ENCODE assay signal across 1 cellular context in the genomic region with DNA sequence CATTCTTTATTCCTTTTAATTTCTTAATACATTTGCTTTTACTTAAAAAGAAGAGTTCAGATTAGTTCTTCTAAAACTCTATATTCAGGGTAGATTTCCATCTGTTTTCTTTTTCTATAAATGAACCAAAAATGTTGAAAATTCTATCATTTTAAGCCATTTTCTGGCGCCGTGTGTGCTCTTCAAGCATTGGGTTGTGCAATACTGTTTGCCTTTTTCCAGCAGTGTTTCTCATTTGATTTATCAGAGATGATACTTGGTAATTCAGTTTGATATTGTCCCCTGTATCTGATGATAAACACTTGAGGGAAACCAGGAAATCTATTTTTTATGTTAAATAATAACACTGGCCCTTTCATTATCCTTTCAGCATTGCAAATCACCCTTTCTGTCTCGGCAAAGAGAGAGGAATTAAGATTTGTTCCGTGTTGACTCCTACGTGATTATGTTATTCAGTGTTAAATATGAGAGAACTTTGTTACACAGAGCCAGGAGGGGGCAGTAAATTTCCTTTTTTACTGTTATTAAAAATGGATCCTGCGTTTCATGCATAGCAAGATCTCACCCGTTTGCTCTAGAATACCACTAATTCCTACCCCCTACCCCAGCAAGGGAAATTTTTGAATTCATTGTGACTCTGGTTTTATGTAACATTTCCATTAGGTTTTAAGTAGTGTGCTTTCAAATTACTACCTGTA.
TF ChIP-seq lines count a peak whose summit lies in the region.

No MANE protein-coding gene starts in this region.

TF ChIP-seq in GM23338, 12 proteins besides CTCF, POLR2A, EP300 and RAD21 (continued from another document):
- TF ChIP-seq POLR2AphosphoS5 (IDR thresholded peaks at IDR 0.05; ENCODE audit: low read depth), result no peak
- no peak for TF ChIP-seq NANOG (IDR thresholded peaks at IDR 0.05; ENCODE audit: borderline replicate concordance)
- TF ChIP-seq STAT1 (IDR thresholded peaks at IDR 0.05; ENCODE audit: unreplicated experiment), result no peak
- no peak for TF ChIP-seq JUNB (IDR thresholded peaks at IDR 0.05; ENCODE audit: unreplicated experiment)
